ENCODE assay signal across 8 cellular contexts in the genomic region with DNA sequence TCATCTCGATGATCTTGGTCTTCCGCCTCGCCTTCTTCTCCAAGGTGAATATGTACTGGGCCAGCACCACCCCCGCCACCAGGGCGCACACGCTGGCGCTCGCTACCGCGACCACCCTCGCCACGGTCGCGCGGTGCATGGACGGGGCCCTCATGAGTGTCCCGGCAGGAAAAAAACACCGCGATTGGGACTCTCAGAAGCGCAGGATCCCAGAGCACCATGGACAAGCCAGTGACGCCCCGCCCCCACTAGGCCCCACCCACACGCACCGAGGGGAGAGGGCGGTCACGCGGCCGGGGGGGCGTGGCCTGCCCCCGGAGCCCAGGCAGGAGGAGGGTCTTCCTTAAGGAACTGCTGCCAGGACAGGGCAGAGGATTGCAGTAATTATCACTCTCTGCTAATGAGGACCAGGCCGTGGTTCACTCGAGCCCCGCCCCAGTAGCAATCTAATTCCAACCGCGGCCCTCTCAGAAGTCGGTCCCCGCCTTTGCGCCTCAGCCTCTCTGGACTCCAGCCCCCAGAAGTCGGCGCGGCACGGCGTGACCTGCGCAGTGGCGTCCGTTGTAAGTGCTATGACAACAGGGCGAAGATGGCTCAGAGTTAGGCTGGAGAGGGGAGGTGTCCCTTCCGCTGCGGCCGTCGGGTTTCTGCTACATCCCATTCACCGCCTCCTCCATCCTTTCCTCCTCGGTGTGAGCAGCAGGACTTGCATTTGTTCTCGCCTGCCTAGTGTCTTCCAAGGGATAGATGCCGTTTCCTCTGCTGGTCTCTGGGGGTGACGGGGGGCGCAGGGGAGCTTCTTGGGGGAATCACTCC. TPM values are rescaled to one million over a fixed set of nuclear protein-coding genes. Genes with fewer than 3 reads are reported as not detected.
A peak's percentile ranks its signal among the peaks of the same experiment; 100 is the strongest.
DNase-seq lines count a peak whose midpoint lies in the region; ATAC-seq and TF ChIP-seq lines count a peak whose summit lies in the region.

Gene BBS9, plus strand, starts transcription at position 575 of the 816 bp plus-strand sequence. CDS start 16,689 bp downstream, outside the sequence.

- peak within 1 kb of the TSS; percentile 34 for H3K9ac ChIP-seq in rectal smooth muscle tissue (ENCODE audit: low read length)

- H3K36me3 ChIP-seq in hepatocyte (replicated peaks; ENCODE audit: insufficient read depth, low read depth) (no peaks in the 10 kb centered on the region), rectal smooth muscle tissue (ENCODE audit: control insufficient read depth, insufficient read depth, low read length) (no peaks in the 10 kb centered on the region), vagina (no peaks in the 10 kb centered on the region)

- peak within 1 kb of the TSS; percentile 73 for H3K27ac ChIP-seq in hepatocyte
- H3K27ac ChIP-seq in rectal smooth muscle tissue (ENCODE audit: low read depth, low read length), result peak within 1 kb of the TSS; percentile 77
- H3K27ac ChIP-seq in vagina, result peak within 1 kb of the TSS; percentile 83

- intact Hi-C loops in vagina (cut with DNase I), result no loop called here

- peak within 1 kb of the TSS; percentile 86 for H3K4me2 ChIP-seq in hepatocyte

- H3K9me3 ChIP-seq in hepatocyte (ENCODE audit: low read depth) (no peaks in the 10 kb centered on the region), vagina (no peaks in the 10 kb centered on the region)

- H3K4me3 ChIP-seq in hepatocyte, result peak within 1 kb of the TSS; percentile 66
- peak within 1 kb of the TSS; percentile 97 for H3K4me3 ChIP-seq in rectal smooth muscle tissue (ENCODE audit: low read length)
- peak within 1 kb of the TSS; percentile 75 to 78 for H3K4me3 ChIP-seq in vagina

- ATAC-seq in GM18508 (IDR thresholded peaks at IDR 0.05; ENCODE audit: insufficient read depth, unreplicated experiment), result peak; percentile 99
- peak; percentile 100 for ATAC-seq in HG02981 (IDR thresholded peaks at IDR 0.05; ENCODE audit: unreplicated experiment)

- peaks cover 19% of the 10 kb centered on the region for H3K79me2 ChIP-seq in hepatocyte

- DNase-seq in NCI-H2029 (lab: John Stamatoyannopoulos, UW) (peak; percentile 98), T-helper 22 cell (ENCODE audit: low read depth) (peak; percentile 83), astrocyte of the hippocampus (ENCODE audit: low read depth, low spot score) (peak; percentile 96), hepatocyte (ENCODE audit: low spot score) (peak; percentile 97), vagina (ENCODE audit: extremely low spot score in 2 of 2) (peak in 1 of 2 donors; percentile 92)

- no peaks in the 10 kb centered on the region for H4K20me1 ChIP-seq in hepatocyte (ENCODE audit: insufficient read depth, poor library complexity, severe bottlenecking)

- TF ChIP-seq CTCF in hepatocyte (IDR thresholded peaks at IDR 0.05; ENCODE audit: poor library complexity), result no peak
- no peak for TF ChIP-seq CTCF in vagina (IDR thresholded peaks at IDR 0.05)

- H3K27me3 ChIP-seq in hepatocyte, result no peaks in the 10 kb centered on the region
- no peaks in the 10 kb centered on the region for H3K27me3 ChIP-seq in rectal smooth muscle tissue (ENCODE audit: control insufficient read depth, insufficient read depth, low read length)
- H3K27me3 ChIP-seq in vagina, result no peaks in the 10 kb centered on the region

- TF ChIP-seq POLR2A in vagina (IDR thresholded peaks at IDR 0.05), result peak in 1 of 2 donors; percentile 27

- WGBS in hepatocyte (ENCODE audit: low lambda C conversion rate, missing lambda C conversion rate), result under 1% methylated on average over 54 of the region's 57 CpGs

- H3K9me2 ChIP-seq in hepatocyte (replicated peaks; ENCODE audit: insufficient read depth), result no peaks in the 10 kb centered on the region

- H2AFZ ChIP-seq in hepatocyte, result peak within 1 kb of the TSS; percentile 76

- H3K4me1 ChIP-seq in hepatocyte (ENCODE audit: insufficient read depth) (peaks cover 5% of the 10 kb centered on the region), rectal smooth muscle tissue (ENCODE audit: control insufficient read depth, insufficient read depth, low read length) (peaks cover 3% of the 10 kb centered on the region), vagina (peaks cover 14% of the 10 kb centered on the region)

RNA-seq across cellular contexts. Expression of gene BBS9, which starts in this region (rescaled TPM):
- total RNA-seq in hepatocyte, result 12.3 and 13.1 TPM in 2 replicates
- polyA plus RNA-seq in hepatocyte, result 10.1 and 10.5 TPM in 2 replicates
- 31.2 TPM for total RNA-seq in vagina
